1 cellular context compared by ENCODE assay signal in genomic region chr3:181723568-181724431, GRCh38.
TF ChIP-seq lines count a peak whose summit lies in the region.

No MANE protein-coding gene starts in this region.

TF ChIP-seq in H1, 55 proteins besides CTCF, POLR2A, EP300 and RAD21:
- TF ChIP-seq CBX5 (IDR thresholded peaks at IDR 0.05; ENCODE audit: low read depth, low read length) (no peak), TEAD4 (IDR thresholded peaks at IDR 0.05; ENCODE audit: low read depth, low read length) (0 out of 2 replicates have a peak, but pooled peaks have one; percentile 45), ATF2 (IDR thresholded peaks at IDR 0.05; ENCODE audit: low read length) (no peak), GTF2F1 (IDR thresholded peaks at IDR 0.05; ENCODE audit: borderline replicate concordance, low read depth, low read length) (no peak), RXRA (IDR thresholded peaks at IDR 0.05; ENCODE audit: insufficient read depth, low read depth, low read length) (no peak), SUZ12 (IDR thresholded peaks at IDR 0.05; ENCODE audit: low read length) (peak; percentile 31; the same call in 1 of the 2 replicates), EZH2 (IDR thresholded peaks at IDR 0.05; ENCODE audit: low read depth, low read length, severe bottlenecking) (peak; percentile 7)
